Comparison of ENCODE assay signal across 20 cellular contexts in the genomic region with DNA sequence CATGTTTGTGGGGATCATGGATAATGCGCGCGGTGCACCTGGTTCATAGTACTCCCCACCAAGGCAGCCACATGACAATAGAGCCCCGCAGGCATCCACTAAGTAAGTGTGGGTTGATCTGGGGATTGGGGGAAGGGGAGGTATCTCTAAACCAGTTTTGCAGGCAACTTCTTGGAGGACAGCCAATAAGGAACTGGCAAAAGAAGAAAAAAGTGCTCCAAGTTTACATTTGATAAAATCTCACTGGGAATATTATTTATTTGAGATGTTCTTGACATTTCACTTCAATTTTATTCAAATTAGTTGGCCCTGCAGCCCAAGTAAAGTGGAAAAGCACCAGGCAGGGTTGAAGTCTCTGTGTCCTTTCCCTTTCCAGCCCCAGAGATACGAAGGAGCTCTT. TPM values are rescaled to one million over a fixed set of nuclear protein-coding genes. Genes with fewer than 3 reads are reported as not detected.
DNase-seq lines count a peak whose midpoint lies in the region; ATAC-seq and TF ChIP-seq lines count a peak whose summit lies in the region.
"Had no signal": no experiment of that assay in that cellular context is flagged by ENCODE, and none has a peak within 500 bp of the region (broad histone marks: within the 10 kb centered on the region; RNA-seq: fewer than 3 reads in every experiment).

No MANE protein-coding gene starts in this region.

- TF ChIP-seq POLR2A in prostate gland (IDR thresholded peaks at IDR 0.05) = no peak

- no peak for TF ChIP-seq EP300 in SK-N-SH (IDR thresholded peaks at IDR 0.05; ENCODE audit: borderline replicate concordance in 1 of 2, low read depth in 1 of 2, low read length in 1 of 2)

- no peak overlapping the region for H3K27ac Mint-ChIP-seq in activated T-helper 17 cell treated with anti-CD3 and anti-CD28 coated beads, Interleukin-2, amount 50 U/mL, for 72 hours
- H3K27ac Mint-ChIP-seq: activated CD4-positive, alpha-beta T cell treated with anti-CD3 and anti-CD28 coated beads, Interleukin-2, amount 10 ng/mL, durations not matched to agents 24 days and 14 days; activated naive CD4-positive, alpha-beta T cell treated with anti-CD3 and anti-CD28 coated beads, Interleukin-2, amount 10 ng/mL, durations not matched to agents 7 days and 5 days; CD8-positive, alpha-beta memory T cell; stimulated activated naive CD8-positive, alpha-beta T cell treated with anti-CD3 and anti-CD28 coated beads, Interleukin-15, amount 100 ng/mL, for 72 hours had no signal

- DNase-seq in H7 (peak; percentile 59), RWPE1 (ENCODE audit: low spot score) (peak; percentile 70), iPS-NIHi11 (ENCODE audit: low spot score) (peak; percentile 49), prostate gland (ENCODE audit: low spot score) (peak; percentile 73), SJCRH30 (no peak), SK-N-SH (no peak)
- DNase-seq: activated CD4-positive, alpha-beta T cell treated with anti-CD3 and anti-CD28 coated beads, Interleukin-2, amount 10 ng/mL, durations not matched to agents 24 days and 14 days; activated naive CD4-positive, alpha-beta T cell treated with anti-CD3 and anti-CD28 coated beads, Interleukin-2, amount 10 ng/mL, durations not matched to agents 7 days and 5 days; CD8-positive, alpha-beta memory T cell; NCI-H187; NCI-H510A; occipital lobe; SHP77 treated with DMSO at 0.1 percent for 48 hours; stimulated activated naive CD8-positive, alpha-beta T cell treated with anti-CD3 and anti-CD28 coated beads, Interleukin-15, amount 100 ng/mL, for 72 hours had no signal

- no peak overlapping the region for H3K4me3 ChIP-seq in H7 (ENCODE audit: insufficient read depth, low read depth, low read length)
- H3K4me3 ChIP-seq in prostate gland = no peak overlapping the region
- H3K4me3 ChIP-seq in SJCRH30 = no peak overlapping the region
- no peak overlapping the region for H3K4me3 ChIP-seq in SK-N-SH (ENCODE audit: low read depth in 2 of 2, low read length in 1 of 2)
- H3K4me3 ChIP-seq: coronary artery had no signal

- POLR2A ChIA-PET in RWPE1 (lab: Yijun Ruan, JAX; ENCODE audit: low non-redundant PET) (no interaction called here), SK-N-SH (lab: Yijun Ruan, JAX) (no interaction called here)

- no peaks in the 10 kb centered on the region for H3K79me2 ChIP-seq in SK-N-SH (ENCODE audit: insufficient read depth)

- H3K4me1 ChIP-seq in prostate gland (replicated peaks) (peaks cover 13% of the 10 kb centered on the region), SJCRH30 (no peaks in the 10 kb centered on the region), SK-N-SH (ENCODE audit: control insufficient read depth in 1 of 2, insufficient read depth in 2 of 2, low read depth in 1 of 2, low read length in 1 of 2) (peaks cover 0 to 15% of the 10 kb centered on the region in 2 experiments; a peak in 1 of 4 replicates)

- H3F3A ChIP-seq in SK-N-SH (replicated peaks; ENCODE audit: insufficient read depth) = no peaks in the 10 kb centered on the region

- intact Hi-C loops in prostate gland (cut with DNase I) = no loop called here

- H3K36me3 ChIP-seq in H7 (replicated peaks; ENCODE audit: control insufficient read depth, insufficient read depth, low read length) (no peaks in the 10 kb centered on the region), prostate gland (no peaks in the 10 kb centered on the region), SJCRH30 (no peaks in the 10 kb centered on the region), SK-N-SH (replicated peaks in 1 of 2; ENCODE audit: control insufficient read depth in 1 of 2, insufficient read depth in 2 of 2, low read length in 1 of 2) (no peaks in the 10 kb centered on the region)

- no peaks in the 10 kb centered on the region for H3K9me3 Mint-ChIP-seq in activated T-helper 17 cell treated with anti-CD3 and anti-CD28 coated beads, Interleukin-2, amount 50 U/mL, for 72 hours
- H3K9me3 Mint-ChIP-seq: activated CD4-positive, alpha-beta T cell treated with anti-CD3 and anti-CD28 coated beads, Interleukin-2, amount 10 ng/mL, durations not matched to agents 24 days and 14 days; activated naive CD4-positive, alpha-beta T cell treated with anti-CD3 and anti-CD28 coated beads, Interleukin-2, amount 10 ng/mL, durations not matched to agents 7 days and 5 days; CD8-positive, alpha-beta memory T cell; stimulated activated naive CD8-positive, alpha-beta T cell treated with anti-CD3 and anti-CD28 coated beads, Interleukin-15, amount 100 ng/mL, for 72 hours had no signal

- no peaks in the 10 kb centered on the region for H3K27me3 Mint-ChIP-seq in activated T-helper 17 cell treated with anti-CD3 and anti-CD28 coated beads, Interleukin-2, amount 50 U/mL, for 72 hours

- CTCF ChIA-PET in RWPE1 (lab: Yijun Ruan, JAX) (no interaction called here), SK-N-SH (lab: Yijun Ruan, JAX) (interaction anchor here (1.1 kb wide), 1 partner anchor 12 kb away, joined by 3 read pairs; no protein-coding TSS in a partner anchor)

- TF ChIP-seq CTCF in RWPE1 (conservative IDR thresholded peaks at IDR 0.05; ENCODE audit: low read depth) (no peak), prostate gland (IDR thresholded peaks at IDR 0.05) (no peak), SK-N-SH (IDR thresholded peaks at IDR 0.05) (no peak)

- H3K4me2 ChIP-seq in SK-N-SH = no peak overlapping the region

- no peak overlapping the region for H3K4me3 Mint-ChIP-seq in activated T-helper 17 cell treated with anti-CD3 and anti-CD28 coated beads, Interleukin-2, amount 50 U/mL, for 72 hours
- H3K4me3 Mint-ChIP-seq: activated CD4-positive, alpha-beta T cell treated with anti-CD3 and anti-CD28 coated beads, Interleukin-2, amount 10 ng/mL, durations not matched to agents 24 days and 14 days; activated naive CD4-positive, alpha-beta T cell treated with anti-CD3 and anti-CD28 coated beads, Interleukin-2, amount 10 ng/mL, durations not matched to agents 7 days and 5 days; CD8-positive, alpha-beta memory T cell; stimulated activated naive CD8-positive, alpha-beta T cell treated with anti-CD3 and anti-CD28 coated beads, Interleukin-15, amount 100 ng/mL, for 72 hours had no signal

- H3K9ac ChIP-seq in SK-N-SH = no peak overlapping the region

- H4K20me1 ChIP-seq in SK-N-SH (ENCODE audit: insufficient read depth) = no peaks in the 10 kb centered on the region

- no peak for TF ChIP-seq RAD21 in SK-N-SH (IDR thresholded peaks at IDR 0.05; ENCODE audit: low read length)

- H3K4me1 Mint-ChIP-seq in activated T-helper 17 cell treated with anti-CD3 and anti-CD28 coated beads, Interleukin-2, amount 50 U/mL, for 72 hours = no peaks in the 10 kb centered on the region
- H3K4me1 Mint-ChIP-seq: activated CD4-positive, alpha-beta T cell treated with anti-CD3 and anti-CD28 coated beads, Interleukin-2, amount 10 ng/mL, durations not matched to agents 24 days and 14 days; CD8-positive, alpha-beta memory T cell had no signal

- WGBS in prostate gland = 45% methylated on average over 5 of the region's 5 CpGs
- 83% methylated on average over 5 of the region's 5 CpGs for WGBS in SK-N-SH (ENCODE audit: low lambda C conversion rate)

- H2AFZ ChIP-seq in SK-N-SH (ENCODE audit: low read depth) = no peak overlapping the region

- no peaks in the 10 kb centered on the region for H3K36me3 Mint-ChIP-seq in activated T-helper 17 cell treated with anti-CD3 and anti-CD28 coated beads, Interleukin-2, amount 50 U/mL, for 72 hours (ENCODE audit: low read depth)
- H3K36me3 Mint-ChIP-seq: activated naive CD4-positive, alpha-beta T cell treated with anti-CD3 and anti-CD28 coated beads, Interleukin-2, amount 10 ng/mL, durations not matched to agents 7 days and 5 days; CD8-positive, alpha-beta memory T cell had no signal

- no peak overlapping the region for H3K27ac ChIP-seq in RWPE1
- peak overlapping the region; percentile 50 to 61 for H3K27ac ChIP-seq in prostate gland
- H3K27ac ChIP-seq in SJCRH30 = no peak overlapping the region
- H3K27ac ChIP-seq in SK-N-SH (ENCODE audit: low read depth in 2 of 2, low read length in 1 of 2) = no peak overlapping the region
- H3K27ac ChIP-seq: coronary artery had no signal

- no peak for ATAC-seq in activated T-helper 17 cell treated with anti-CD3 and anti-CD28 coated beads, Interleukin-2, amount 50 U/mL, for 72 hours (replicated peaks)
- ATAC-seq in GM19397 (IDR thresholded peaks at IDR 0.05; ENCODE audit: unreplicated experiment) = no peak
- ATAC-seq: sciatic nerve; stimulated activated naive CD8-positive, alpha-beta T cell treated with anti-CD3 and anti-CD28 coated beads, Interleukin-15, amount 100 ng/mL, for 72 hours had no signal

- H3K9me3 ChIP-seq in prostate gland = no peaks in the 10 kb centered on the region
- no peaks in the 10 kb centered on the region for H3K9me3 ChIP-seq in SJCRH30 (replicated peaks)
- H3K9me3 ChIP-seq in SK-N-SH = no peaks in the 10 kb centered on the region

- H3K9me2 ChIP-seq in SK-N-SH = no peaks in the 10 kb centered on the region

- H3K27me3 ChIP-seq in H7 (ENCODE audit: control insufficient read depth, insufficient read depth, low read length) (no peaks in the 10 kb centered on the region; the same call in 1 of the 2 replicates), prostate gland (replicated peaks; ENCODE audit: insufficient read depth) (no peaks in the 10 kb centered on the region), SJCRH30 (no peaks in the 10 kb centered on the region), SK-N-SH (ENCODE audit: insufficient read depth) (no peaks in the 10 kb centered on the region; the same call in 1 of the 2 replicates)

TF ChIP-seq in SK-N-SH, 30 proteins besides CTCF, POLR2A, EP300 and RAD21 (continues in another document):
- TF ChIP-seq POLR2AphosphoS5 (IDR thresholded peaks at IDR 0.05; ENCODE audit: low read depth, low read length) (no peak), TCF12 (IDR thresholded peaks at IDR 0.05) (no peak), FOXJ3 (CRISPR knock-in tag; IDR thresholded peaks at IDR 0.05) (no peak), MEF2A (IDR thresholded peaks at IDR 0.05; ENCODE audit: borderline replicate concordance, low read depth) (no peak), JUND (IDR thresholded peaks at IDR 0.05) (no peak), CHD2 (IDR thresholded peaks at IDR 0.05; ENCODE audit: low read length, partially characterized antibody) (no peak)

RNA-seq across cellular contexts. Expression of a gene that starts 8.5 kb away (rescaled TPM):
- total RNA-seq in H7 (2014; rRNA removed; shearing (Covaris generic)) = 5.4 and 7.5 TPM in 2 replicates
- total RNA-seq in prostate gland = 10 to 100 TPM; 19.5 to 41.4 TPM
- total RNA-seq in SJCRH30 (2014; rRNA removed; shearing (Covaris generic)) = not detected in 2 replicates
- polyA plus RNA-seq in SK-N-SH (2012; rRNA removed) = 0.19 TPM in 1 of 2 replicates, not detected in the other
- 0.12 and 0.20 TPM in 2 replicates for polyA plus RNA-seq in SK-N-SH (2012; cell fraction: cytosol; rRNA removed)
- polyA plus RNA-seq in SK-N-SH (2012; cell fraction: nucleus; rRNA removed) = 0.15 and 0.28 TPM in 2 replicates
- under 1 TPM; 0.50 to 0.85 TPM for total RNA-seq in activated T-helper 17 cell treated with anti-CD3 and anti-CD28 coated beads, Interleukin-2, amount 50 U/mL, for 72 hours
- total RNA-seq: activated CD4-positive, alpha-beta T cell treated with anti-CD3 and anti-CD28 coated beads, Interleukin-2, amount 10 ng/mL, durations not matched to agents 24 days and 14 days; occipital lobe had no signal

RNA-seq across cellular contexts. Expression of a gene that starts 37.2 kb away (rescaled TPM):
- total RNA-seq in H7 (2014; rRNA removed; shearing (Covaris generic)) = not detected in 2 replicates
- 1 to 10 TPM in 1 of 2 donors, not detected in 1; 2.0 TPM for total RNA-seq in prostate gland
- total RNA-seq in SJCRH30 (2014; rRNA removed; shearing (Covaris generic)) = not detected in 2 replicates
- not detected in 2 replicates for polyA plus RNA-seq in SK-N-SH (2012; rRNA removed)
- polyA plus RNA-seq in SK-N-SH (2012; cell fraction: cytosol; rRNA removed) = not detected in 2 replicates
- polyA plus RNA-seq in SK-N-SH (2012; cell fraction: nucleus; rRNA removed) = not detected in 2 replicates
- total RNA-seq in activated T-helper 17 cell treated with anti-CD3 and anti-CD28 coated beads, Interleukin-2, amount 50 U/mL, for 72 hours = not detected
- total RNA-seq: activated CD4-positive, alpha-beta T cell treated with anti-CD3 and anti-CD28 coated beads, Interleukin-2, amount 10 ng/mL, durations not matched to agents 24 days and 14 days; CD8-positive, alpha-beta memory T cell; endothelial cell of umbilical vein; M059J; occipital lobe; sciatic nerve had no signal
- polyA plus RNA-seq: CD8-positive, alpha-beta memory T cell; endothelial cell of umbilical vein had no signal

Comparison
In these comparisons a context has a peak if more than half of its experiments do, and no peak if none do; other contexts are left out.
1. DNase-seq: peak in H7 (single experiment), RWPE1 (single experiment), iPS-NIHi11 (single experiment) and prostate gland (single experiment); none in SJCRH30 (0 of 2) and SK-N-SH (single experiment).
2. H3K27ac ChIP-seq: peak in prostate gland (2 of 2); none in RWPE1 (single experiment), SJCRH30 (single experiment) and SK-N-SH (0 of 2).